8 cellular contexts compared by ENCODE assay signal in the genomic region with DNA sequence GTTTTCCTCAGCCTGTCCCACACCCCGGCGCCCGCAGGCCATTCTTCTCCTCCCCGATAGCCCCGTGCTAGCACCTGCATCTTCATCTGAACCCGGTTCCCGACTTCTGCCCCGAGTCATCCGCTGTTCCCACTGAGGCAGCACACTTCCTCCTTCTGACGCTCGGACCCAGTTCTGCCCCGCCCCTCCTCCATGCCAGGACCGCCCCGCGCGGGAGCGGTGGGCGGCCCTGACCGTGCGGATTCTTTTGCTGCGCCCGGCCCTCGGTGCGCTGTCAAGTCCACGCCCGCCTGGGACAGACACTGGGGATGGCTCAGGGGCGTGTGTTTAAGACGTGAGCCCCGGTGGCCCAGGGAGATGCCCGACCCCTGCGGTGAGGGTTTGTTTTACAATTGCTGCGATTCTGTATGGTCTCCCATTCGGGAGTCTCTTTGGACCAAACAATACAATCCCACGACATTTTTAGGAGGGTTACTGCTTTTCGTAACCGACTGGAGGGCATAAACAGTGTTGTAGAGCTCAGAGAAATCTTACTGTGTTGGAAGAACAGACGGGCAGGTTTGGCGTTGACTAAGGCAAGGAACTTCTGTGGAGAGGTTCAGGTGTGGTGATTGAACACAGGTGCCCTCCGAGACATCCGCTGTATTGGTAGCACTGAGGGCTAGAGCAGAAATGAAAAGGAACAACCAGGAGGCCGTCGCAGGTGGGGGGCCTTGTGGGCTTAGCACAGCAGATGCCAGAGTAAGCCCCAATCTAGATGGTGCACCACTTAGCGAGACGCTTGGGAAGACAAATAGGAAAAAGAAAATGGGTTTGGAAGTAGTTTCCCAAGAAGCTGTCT. TPM values are rescaled to one million over a fixed set of nuclear protein-coding genes. Genes with fewer than 3 reads are reported as not detected.
DNase-seq lines count a peak whose midpoint lies in the region; ATAC-seq and TF ChIP-seq lines count a peak whose summit lies in the region.

No MANE protein-coding gene starts in this region.

- H3K4me3 ChIP-seq in Caco-2 (ENCODE audit: low read depth, low read length) (peak overlapping the region; percentile 76), OCI-LY7 (ENCODE audit: low read depth, low read length, poor library complexity, severe bottlenecking) (peak overlapping the region; percentile 75), esophagus (ENCODE audit: low read depth in 1 of 2, low read length in 2 of 2) (peak overlapping the region; percentile 76 to 82), muscle layer of duodenum (ENCODE audit: low read depth in 1 of 2, low read length in 2 of 2) (peak overlapping the region; percentile 89 to 91)

- H3K9me3 ChIP-seq in Caco-2 (no peaks in the 10 kb centered on the region), OCI-LY7 (ENCODE audit: low read length) (no peaks in the 10 kb centered on the region), esophagus (ENCODE audit: control insufficient read depth in 2 of 2, insufficient read depth in 1 of 2, low read depth in 1 of 2, low read length in 1 of 2) (no peaks in the 10 kb centered on the region), muscle layer of duodenum (ENCODE audit: control insufficient read depth in 1 of 2, low read length in 2 of 2) (no peaks in the 10 kb centered on the region)

- H3K4me1 Mint-ChIP-seq in Caco-2 (ENCODE audit: low read depth, unreplicated experiment): peaks cover 28% of the 10 kb centered on the region

- WGBS in esophagus, 2 donors: 5% methylated on average over 44 of the region's 44 CpGs

- no peaks in the 10 kb centered on the region for H3K9me3 Mint-ChIP-seq in Caco-2 (ENCODE audit: unreplicated experiment)

- H3K27ac Mint-ChIP-seq in Caco-2 (ENCODE audit: unreplicated experiment): peak overlapping the region; percentile 97

- TF ChIP-seq CTCF in Caco-2 (IDR thresholded peaks at IDR 0.05; ENCODE audit: insufficient read depth in 1 of 2, low read depth in 1 of 2, low read length in 1 of 2, severe bottlenecking in 1 of 2, unreplicated experiment in 1 of 2) (no peak), OCI-LY7 (conservative IDR thresholded peaks at IDR 0.05; ENCODE audit: low read length) (0 out of 2 replicates have a peak, but pooled peaks have one; percentile 7)

- H3K36me3 Mint-ChIP-seq in Caco-2 (ENCODE audit: insufficient read depth, unreplicated experiment): peaks cover 49% of the 10 kb centered on the region

- DNase-seq in Caco-2: peak; percentile 87 to 89
- peak; percentile 88 for DNase-seq in OCI-LY7 (ENCODE audit: low spot score)
- DNase-seq in activated T-cell treated with anti-CD3 and anti-CD28 coated beads, Interleukin-2, amount 50 U/mL, for 1 hour: peak; percentile 70
- peak; percentile 59 for DNase-seq in stimulated activated CD8-positive, alpha-beta memory T cell treated with anti-CD3 and anti-CD28 coated beads, Interleukin-7, amount 100 ng/mL, for 24 hours (ENCODE audit: low read depth)

- H4K20me1 ChIP-seq in OCI-LY7 (ENCODE audit: insufficient read depth, low read length): peaks cover 10% of the 10 kb centered on the region

- CTCF ChIA-PET in Caco-2 (lab: Charles Lee) (interaction anchor here (0.9 to 1.3 kb wide), 4 partner anchors 13 to 131 kb away, joined by 3 to 5 read pairs (median 4); a partner anchor contains a TSS), OCI-LY7 (lab: Charles Lee; ENCODE audit: unreplicated experiment) (no interaction called here)

- POLR2A ChIA-PET in Caco-2 (lab: Charles Lee) (interaction anchor here (1.0 to 1.5 kb wide), 4 partner anchors 13 to 99 kb away, joined by 3 to 15 read pairs (median 4); a partner anchor contains a TSS), OCI-LY7 (lab: Charles Lee) (interaction anchor here (0.6 to 1.3 kb wide), 8 partner anchors 84 to 522 kb away, joined by 3 to 7 read pairs (median 4); a partner anchor contains a TSS)

- peak; percentile 74 for ATAC-seq in GM19455 (IDR thresholded peaks at IDR 0.05; ENCODE audit: unreplicated experiment)
- ATAC-seq in HG03575 (IDR thresholded peaks at IDR 0.05; ENCODE audit: extremely low read depth, insufficient number of reproducible peaks, low FRiP score, unreplicated experiment): peak; percentile 18

- TSS peak; percentile 56 for BruUV-seq in Caco-2 (replicated peaks; lab: Mats Ljungman, UMichigan)
- BruUV-seq in OCI-LY7 (replicated peaks; lab: Mats Ljungman, UMichigan): no TSS peak

- peak overlapping the region; percentile 46 for H2AFZ ChIP-seq in OCI-LY7 (ENCODE audit: low read length)

- H3K4me2 ChIP-seq in OCI-LY7 (ENCODE audit: low read length): peak overlapping the region; percentile 76

- intact Hi-C loops in Caco-2 (cut with micrococcal nuclease; ENCODE audit: unreplicated experiment) (loop anchor here (10.0 kb wide), 1 partner anchor 97 kb away; a partner anchor contains a TSS), OCI-LY7 (cut with micrococcal nuclease; ENCODE audit: unreplicated experiment) (loop anchor here (5.0 kb wide), 3 partner anchors 219 to 454 kb away; a partner anchor contains a TSS)

- H3K27ac ChIP-seq in OCI-LY7 (ENCODE audit: low read depth, low read length, poor library complexity, severe bottlenecking): peak overlapping the region; percentile 63
- peak overlapping the region; percentile 94 to 99 for H3K27ac ChIP-seq in esophagus (ENCODE audit: low read depth in 2 of 2, low read length in 1 of 2)
- peak overlapping the region; percentile 92 for H3K27ac ChIP-seq in muscle layer of duodenum (ENCODE audit: low read length)

- H3K4me3 Mint-ChIP-seq in Caco-2 (ENCODE audit: unreplicated experiment): peak overlapping the region; percentile 89

- H3K4me1 ChIP-seq in Caco-2 (peaks cover 33% of the 10 kb centered on the region), OCI-LY7 (ENCODE audit: insufficient read depth, low read length, poor library complexity, severe bottlenecking) (peaks cover 35% of the 10 kb centered on the region), esophagus (ENCODE audit: control insufficient read depth in 2 of 2, insufficient read depth in 2 of 2, low read length in 1 of 2) (no peaks in the 10 kb centered on the region), muscle layer of duodenum (ENCODE audit: control insufficient read depth in 1 of 2, insufficient read depth in 2 of 2, low read length in 2 of 2) (peaks cover 6 to 27% of the 10 kb centered on the region in 2 donors)

- H3K36me3 ChIP-seq in Caco-2 (ENCODE audit: control insufficient read depth, insufficient read depth, low read length) (peaks cover 1% of the 10 kb centered on the region; the same call in 1 of the 2 replicates), OCI-LY7 (ENCODE audit: insufficient read depth, low read length) (peaks cover 19% of the 10 kb centered on the region), esophagus (ENCODE audit: control insufficient read depth in 2 of 2, insufficient read depth in 2 of 2, low read length in 1 of 2) (no peaks in the 10 kb centered on the region), muscle layer of duodenum (ENCODE audit: control insufficient read depth in 1 of 2, insufficient read depth in 2 of 2, low read length in 2 of 2) (peaks cover 0 to 3% of the 10 kb centered on the region in 2 donors)

- H3K27me3 ChIP-seq in Caco-2 (replicated peaks; ENCODE audit: control insufficient read depth, insufficient read depth, low read length): no peaks in the 10 kb centered on the region
- no peaks in the 10 kb centered on the region for H3K27me3 ChIP-seq in esophagus (ENCODE audit: control insufficient read depth in 1 of 2, insufficient read depth in 2 of 2, low read length in 2 of 2)
- no peaks in the 10 kb centered on the region for H3K27me3 ChIP-seq in muscle layer of duodenum (ENCODE audit: low read depth, low read length)

- H3K27me3 Mint-ChIP-seq in Caco-2 (ENCODE audit: insufficient read depth, unreplicated experiment): no peaks in the 10 kb centered on the region

- H3K9me2 ChIP-seq in OCI-LY7 (ENCODE audit: insufficient read depth, low read length): no peaks in the 10 kb centered on the region

- peaks cover 50% of the 10 kb centered on the region for H3K79me2 ChIP-seq in OCI-LY7 (ENCODE audit: insufficient read depth, low read depth, low read length)

RNA-seq across cellular contexts. Expression of a gene that starts 0.7 kb away (rescaled TPM):
- total RNA-seq in Caco-2 (2022) (46.8 and 49.6 TPM in 2 replicates), OCI-LY7 (2022) (40.0 and 41.1 TPM in 2 replicates)
- total RNA-seq in OCI-LY7 (2014; rRNA removed; shearing (Covaris generic)): 13.6 and 15.5 TPM in 2 replicates
- 10 to 100 TPM; 12.2 to 26.7 TPM for polyA plus RNA-seq in esophagus

Comparison
In these comparisons a context has a peak if more than half of its experiments do, and no peak if none do; other contexts are left out.
1. Peak in every context shown above with its lines: DNase-seq, ATAC-seq, H3K4me3 ChIP-seq and H3K27ac ChIP-seq.